Comparison of ENCODE assay signal across 1 cellular context in the genomic region with DNA sequence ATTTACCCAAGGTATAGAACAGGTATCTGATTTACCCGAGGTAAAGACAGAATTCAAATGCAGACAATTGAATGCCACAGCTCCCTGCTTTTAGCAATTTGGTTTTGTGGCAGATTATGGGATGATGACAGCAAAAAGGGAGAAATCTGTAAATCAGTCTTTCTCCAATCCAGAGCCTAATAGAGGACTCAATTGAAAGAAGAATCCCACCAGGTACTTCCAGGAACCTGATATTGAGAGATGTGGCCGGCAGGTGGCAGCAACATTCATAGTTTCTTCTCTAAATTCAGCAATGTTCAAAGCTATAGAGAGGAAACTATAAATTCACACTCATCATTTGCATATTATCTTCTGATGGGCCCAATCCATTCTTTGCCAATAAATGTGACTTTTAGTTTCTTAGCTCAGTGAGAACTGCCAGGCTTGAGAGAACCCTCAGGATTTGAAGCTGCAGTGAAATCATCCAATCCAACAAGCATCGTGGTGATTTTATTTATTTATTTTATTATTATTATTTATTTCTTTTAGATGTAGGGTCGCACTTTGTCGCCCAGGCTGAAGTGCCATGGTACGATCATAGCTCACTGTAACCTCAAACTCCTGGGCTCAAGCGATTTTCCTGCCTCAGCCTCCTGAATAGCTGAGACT.
TF ChIP-seq lines count a peak whose summit lies in the region.

No MANE protein-coding gene starts in this region.

TF ChIP-seq in HEK293, 187 proteins besides CTCF, POLR2A, EP300 and RAD21 (continued from another document):
- no peak for TF ChIP-seq ZSCAN5A (tag by site-specific recombination; IDR thresholded peaks at IDR 0.05)
